10 cellular contexts compared by ENCODE assay signal in genomic region chr17:43456661-43457361, GRCh38. TPM values are rescaled to one million over a fixed set of nuclear protein-coding genes. Genes with fewer than 3 reads are reported as not detected.
DNase-seq lines count a peak whose midpoint lies in the region; ATAC-seq and TF ChIP-seq lines count a peak whose summit lies in the region.
"Had no signal": no experiment of that assay in that cellular context is flagged by ENCODE, and none has a peak within 500 bp of the region (broad histone marks: within the 10 kb centered on the region; RNA-seq: fewer than 3 reads in every experiment).

No MANE protein-coding gene starts in this region.

- H3K79me2 ChIP-seq in trophoblast cell (ENCODE audit: control insufficient read depth, insufficient read depth, low read length, poor library complexity): no peaks in the 10 kb centered on the region

- H2BK120ac ChIP-seq in trophoblast cell (ENCODE audit: insufficient read depth, low read length, poor library complexity): no peak overlapping the region

- H3K27ac ChIP-seq in heart left ventricle (peak overlapping the region in 9 of 12 donors; percentile 8 to 73 (median 47)), upper lobe of right lung (peak overlapping the region; percentile 63), trophoblast cell (ENCODE audit: low read depth, low read length) (no peak overlapping the region)

- peaks cover 4% of the 10 kb centered on the region for H3K4me1 Mint-ChIP-seq in activated CD4-positive, alpha-beta T cell treated with anti-CD3 and anti-CD28 coated beads for 36 hours
- H3K4me1 Mint-ChIP-seq in activated CD4-positive, alpha-beta T cell treated with anti-CD3 and anti-CD28 coated beads, Interleukin-2, amount 10 ng/mL, durations not matched to agents 24 days and 14 days: peaks cover 8% of the 10 kb centered on the region

- peaks cover 6% of the 10 kb centered on the region for H3K27me3 Mint-ChIP-seq in activated CD4-positive, alpha-beta T cell treated with anti-CD3 and anti-CD28 coated beads for 36 hours
- peaks cover 17% of the 10 kb centered on the region for H3K27me3 Mint-ChIP-seq in activated CD4-positive, alpha-beta T cell treated with anti-CD3 and anti-CD28 coated beads, Interleukin-2, amount 10 ng/mL, durations not matched to agents 24 days and 14 days

- WGBS in heart left ventricle, 4 donors: 32 to 47% (median 42%) methylated on average over 7 of the region's 7 CpGs
- WGBS in trophoblast cell (ENCODE audit: extremely low coverage, insufficient coverage, insufficient read length): no CpG with 5 or more reads among the region's 7 CpGs

- H3K36me3 Mint-ChIP-seq in activated CD4-positive, alpha-beta T cell treated with anti-CD3 and anti-CD28 coated beads for 36 hours (ENCODE audit: low read depth): no peaks in the 10 kb centered on the region
- no peaks in the 10 kb centered on the region for H3K36me3 Mint-ChIP-seq in activated CD4-positive, alpha-beta T cell treated with anti-CD3 and anti-CD28 coated beads, Interleukin-2, amount 10 ng/mL, durations not matched to agents 24 days and 14 days (ENCODE audit: low read depth)

- no peak overlapping the region for H3K4me2 ChIP-seq in trophoblast cell (ENCODE audit: low read length)

- H3K23ac ChIP-seq in trophoblast cell (ENCODE audit: low read length): no peak overlapping the region

- no peaks in the 10 kb centered on the region for H3K36me3 ChIP-seq in heart left ventricle
- H3K36me3 ChIP-seq in upper lobe of right lung: no peaks in the 10 kb centered on the region
- H3K36me3 ChIP-seq in trophoblast cell (ENCODE audit: control insufficient read depth in 1 of 2, insufficient read depth in 2 of 2, low read length in 2 of 2): no peaks in the 10 kb centered on the region
- H3K36me3 ChIP-seq: BE2C had no signal

- no peak overlapping the region for H3K14ac ChIP-seq in trophoblast cell (ENCODE audit: low read length)

- no peak overlapping the region for H4K91ac ChIP-seq in trophoblast cell (ENCODE audit: low read depth, low read length)

- no peaks in the 10 kb centered on the region for H3K9me3 Mint-ChIP-seq in activated CD4-positive, alpha-beta T cell treated with anti-CD3 and anti-CD28 coated beads for 36 hours (ENCODE audit: low read depth)
- no peaks in the 10 kb centered on the region for H3K9me3 Mint-ChIP-seq in activated CD4-positive, alpha-beta T cell treated with anti-CD3 and anti-CD28 coated beads, Interleukin-2, amount 10 ng/mL, durations not matched to agents 24 days and 14 days

- TF ChIP-seq CTCF in heart left ventricle (IDR thresholded peaks at IDR 0.05): no peak
- no peak for TF ChIP-seq CTCF in upper lobe of right lung (IDR thresholded peaks at IDR 0.05)

- H2AK5ac ChIP-seq in trophoblast cell (ENCODE audit: low read length): no peak overlapping the region

- ATAC-seq in activated CD4-positive, alpha-beta T cell treated with anti-CD3 and anti-CD28 coated beads for 36 hours: peak; percentile 36
- ATAC-seq in heart left ventricle (peak; percentile 75 to 91 (median 80)), upper lobe of right lung (peak; percentile 95)

- H3K18ac ChIP-seq in trophoblast cell (ENCODE audit: low read length): no peak overlapping the region

- H3K4me3 Mint-ChIP-seq in activated CD4-positive, alpha-beta T cell treated with anti-CD3 and anti-CD28 coated beads for 36 hours: no peak overlapping the region
- no peak overlapping the region for H3K4me3 Mint-ChIP-seq in activated CD4-positive, alpha-beta T cell treated with anti-CD3 and anti-CD28 coated beads, Interleukin-2, amount 10 ng/mL, durations not matched to agents 24 days and 14 days

- H2AFZ ChIP-seq in trophoblast cell (ENCODE audit: insufficient read depth, low read length, poor library complexity): no peak overlapping the region

- no peak for TF ChIP-seq POLR2A in heart left ventricle (IDR thresholded peaks at IDR 0.05)

- H3K79me1 ChIP-seq in trophoblast cell (ENCODE audit: low read length): no peaks in the 10 kb centered on the region

- CTCF ChIA-PET in activated CD4-positive, alpha-beta T cell treated with anti-CD3 and anti-CD28 coated beads for 36 hours (lab: Charles Lee): interaction anchor here (0.6 to 0.8 kb wide), 2 partner anchors 27 to 36 kb away, joined by 3 to 4 read pairs; partner anchors contain the start of gene DHX8

- no peak overlapping the region for H3K9ac ChIP-seq in trophoblast cell (ENCODE audit: low read length)

- DNase-seq in activated CD4-positive, alpha-beta T cell treated with anti-CD3 and anti-CD28 coated beads for 36 hours: peak; percentile 15
- no peak for DNase-seq in activated CD4-positive, alpha-beta T cell treated with anti-CD3 and anti-CD28 coated beads, Interleukin-2, amount 10 ng/mL, durations not matched to agents 24 days and 14 days
- DNase-seq in SKM-1 (lab: John Stamatoyannopoulos, UW; ENCODE audit: unreplicated experiment): peak; percentile 34
- DNase-seq in heart left ventricle: peak in 3 of 5 donors; percentile 16 to 61 (median 56)
- DNase-seq in upper lobe of right lung: no peak
- no peak for DNase-seq in trophoblast cell
- DNase-seq in iPS-NIHi11 (ENCODE audit: low spot score): no peak
- DNase-seq in activated CD4-positive, CD25-positive, alpha-beta regulatory T cell (lab: John Stamatoyannopoulos, UW): no peak
- DNase-seq: activated T-cell treated with anti-CD3 and anti-CD28 coated beads for 4 hours, BE2C had no signal

- H2BK5ac ChIP-seq in trophoblast cell (ENCODE audit: low read depth, low read length, poor library complexity): no peak overlapping the region

- H4K8ac ChIP-seq in trophoblast cell (ENCODE audit: low read depth, low read length): no peak overlapping the region

- intact Hi-C loops in activated CD4-positive, alpha-beta T cell treated with anti-CD3 and anti-CD28 coated beads for 36 hours (cut with DNase I, micrococcal nuclease): no loop called here
- intact Hi-C loops in activated CD4-positive, alpha-beta T cell treated with anti-CD3 and anti-CD28 coated beads, Interleukin-2, amount 10 ng/mL, durations not matched to agents 24 days and 14 days (cut with micrococcal nuclease): no loop called here
- intact Hi-C loops in heart left ventricle (cut with DNase I): loop anchor here in 1 of 10 donors (5.0 kb wide), 1 partner anchor 40 kb away; no protein-coding TSS in a partner anchor
- intact Hi-C loops in upper lobe of right lung (cut with DNase I): no loop called here

- H3K4me3 ChIP-seq in heart left ventricle: no peak overlapping the region
- no peak overlapping the region for H3K4me3 ChIP-seq in upper lobe of right lung
- H3K4me3 ChIP-seq in trophoblast cell (ENCODE audit: low read depth, low read length): no peak overlapping the region

- H3K27me3 ChIP-seq in heart left ventricle: no peaks in the 10 kb centered on the region
- H3K27me3 ChIP-seq in upper lobe of right lung: no peaks in the 10 kb centered on the region
- no peaks in the 10 kb centered on the region for H3K27me3 ChIP-seq in trophoblast cell (ENCODE audit: insufficient read depth, low read length)
- H3K27me3 ChIP-seq: BE2C had no signal

- no peaks in the 10 kb centered on the region for H3K9me3 ChIP-seq in heart left ventricle
- no peaks in the 10 kb centered on the region for H3K9me3 ChIP-seq in upper lobe of right lung
- H3K9me3 ChIP-seq in trophoblast cell (ENCODE audit: insufficient read depth, low read depth, low read length): no peaks in the 10 kb centered on the region
- H3K9me3 ChIP-seq: BE2C had no signal

- H3K4me1 ChIP-seq in heart left ventricle (peaks cover 0 to 27% (median 9%) of the 10 kb centered on the region in 12 donors), upper lobe of right lung (peaks cover 40% of the 10 kb centered on the region), trophoblast cell (ENCODE audit: control insufficient read depth in 1 of 2, insufficient read depth in 2 of 2, low read length in 2 of 2) (peaks cover 0 to 1% of the 10 kb centered on the region in 2 experiments)
- H3K4me1 ChIP-seq: BE2C had no signal

- H2BK12ac ChIP-seq in trophoblast cell (ENCODE audit: low read length): no peak overlapping the region

- POLR2A ChIA-PET in activated CD4-positive, alpha-beta T cell treated with anti-CD3 and anti-CD28 coated beads for 36 hours (lab: Charles Lee): interaction anchor here (0.6 kb wide), 1 partner anchor 89 kb away, joined by 3 read pairs; no protein-coding TSS in a partner anchor

- no peak overlapping the region for H3K4ac ChIP-seq in trophoblast cell (ENCODE audit: low read depth, low read length)

- no peak overlapping the region for H3K27ac Mint-ChIP-seq in activated CD4-positive, alpha-beta T cell treated with anti-CD3 and anti-CD28 coated beads for 36 hours
- no peak overlapping the region for H3K27ac Mint-ChIP-seq in activated CD4-positive, alpha-beta T cell treated with anti-CD3 and anti-CD28 coated beads, Interleukin-2, amount 10 ng/mL, durations not matched to agents 24 days and 14 days

- no peak overlapping the region for H4K12ac ChIP-seq in trophoblast cell (ENCODE audit: low read depth, low read length)

RNA-seq across cellular contexts. Expression of gene DHX8, which starts 27.0 kb away (rescaled TPM):
- 10 to 100 TPM; 42.6 to 46.9 TPM for total RNA-seq in activated CD4-positive, alpha-beta T cell treated with anti-CD3 and anti-CD28 coated beads for 36 hours
- total RNA-seq in activated CD4-positive, alpha-beta T cell treated with anti-CD3 and anti-CD28 coated beads, Interleukin-2, amount 10 ng/mL, durations not matched to agents 24 days and 14 days: 54.2 and 56.6 TPM in 2 replicates
- total RNA-seq in heart left ventricle (10 to 100 TPM; 22.7 to 41.0 (median 28.1) TPM), upper lobe of right lung (50.8 TPM)
- polyA plus RNA-seq in heart left ventricle: 10 to 100 TPM; 13.4 to 30.7 TPM
- polyA plus RNA-seq in trophoblast cell (2013): 31.7 and 31.9 TPM in 2 replicates

RNA-seq across cellular contexts. Expression of gene ARL4D, which starts 58.0 kb away (rescaled TPM):
- total RNA-seq in activated CD4-positive, alpha-beta T cell treated with anti-CD3 and anti-CD28 coated beads for 36 hours: 1 to 10 TPM; 2.0 to 2.3 TPM
- 3.3 and 3.5 TPM in 2 replicates for total RNA-seq in activated CD4-positive, alpha-beta T cell treated with anti-CD3 and anti-CD28 coated beads, Interleukin-2, amount 10 ng/mL, durations not matched to agents 24 days and 14 days
- total RNA-seq in heart left ventricle (10 to 100 TPM in 1 of 9 donors, 1 to 10 TPM in 8; 2.2 to 16.2 (median 4.0) TPM), upper lobe of right lung (18.5 TPM)
- polyA plus RNA-seq in heart left ventricle: 1 to 10 TPM; 5.6 to 8.7 TPM
- 11.4 and 12.1 TPM in 2 replicates for polyA plus RNA-seq in trophoblast cell (2013)

Comparison
In these comparisons a context has a peak if more than half of its experiments do, and no peak if none do; other contexts are left out.
1. DNase-seq: peak in activated CD4-positive, alpha-beta T cell treated with anti-CD3 and anti-CD28 coated beads for 36 hours (single experiment), SKM-1 (single experiment) and heart left ventricle (3 of 5); none in activated CD4-positive, alpha-beta T cell treated with anti-CD3 and anti-CD28 coated beads, Interleukin-2, amount 10 ng/mL, durations not matched to agents 24 days and 14 days (single experiment), upper lobe of right lung (single experiment), trophoblast cell (0 of 2), iPS-NIHi11 (single experiment) and activated CD4-positive, CD25-positive, alpha-beta regulatory T cell (0 of 4).
2. ATAC-seq: peak in every context shown above with its lines; median percentile 95 in upper lobe of right lung; 80 in heart left ventricle; 36 in activated CD4-positive, alpha-beta T cell treated with anti-CD3 and anti-CD28 coated beads for 36 hours.